In genomic region chr5:66413931-66414330, GRCh38 we compare ENCODE assay signal across 19 cellular contexts.
DNase-seq lines count a peak whose midpoint lies in the region; ATAC-seq and TF ChIP-seq lines count a peak whose summit lies in the region.
"Had no signal": no experiment of that assay in that cellular context is flagged by ENCODE, and none has a peak within 500 bp of the region (broad histone marks: within the 10 kb centered on the region; RNA-seq: fewer than 3 reads in every experiment).

No MANE protein-coding gene starts in this region.

- intact Hi-C loops in Right ventricle myocardium inferior (cut with DNase I): no loop called here
- intact Hi-C loops in cardiac septum (cut with DNase I): no loop called here
- intact Hi-C loops in left cardiac atrium (cut with DNase I): no loop called here
- intact Hi-C loops in thyroid gland (cut with DNase I): no loop called here
- intact Hi-C loops in prostate gland (cut with DNase I): no loop called here

- H3K4me1 ChIP-seq in right atrium auricular region (peaks cover 0 to 39% of the 10 kb centered on the region in 2 donors), thyroid gland (peaks cover 3 to 5% of the 10 kb centered on the region in 2 donors), prostate gland (replicated peaks) (no peaks in the 10 kb centered on the region)
- H3K4me1 ChIP-seq: HAP-1 had no signal

- TF ChIP-seq POLR2A in thyroid gland (IDR thresholded peaks at IDR 0.05): no peak
- TF ChIP-seq POLR2A in prostate gland (IDR thresholded peaks at IDR 0.05): no peak

- H3K9me3 ChIP-seq in right atrium auricular region (peaks cover 0 to 5% of the 10 kb centered on the region in 2 donors), thyroid gland (no peaks in the 10 kb centered on the region), prostate gland (no peaks in the 10 kb centered on the region)
- H3K9me3 ChIP-seq: HAP-1 had no signal

- ATAC-seq in Right ventricle myocardium inferior (peak; percentile 56), left cardiac atrium (peak; percentile 40 to 76), HG03571 (IDR thresholded peaks at IDR 0.05; ENCODE audit: unreplicated experiment) (no peak)
- ATAC-seq: GM12878 had no signal

- WGBS in thyroid gland, 2 donors: 27 to 35% methylated on average over 1 of the region's 1 CpG
- WGBS in prostate gland: 79% methylated on average over 1 of the region's 1 CpG

- no peaks in the 10 kb centered on the region for H3K36me3 ChIP-seq in right atrium auricular region
- H3K36me3 ChIP-seq in thyroid gland: no peaks in the 10 kb centered on the region
- no peaks in the 10 kb centered on the region for H3K36me3 ChIP-seq in prostate gland
- H3K36me3 ChIP-seq: HAP-1 had no signal

- H3K4me3 ChIP-seq in right atrium auricular region: no peak overlapping the region
- H3K4me3 ChIP-seq in thyroid gland (replicated peaks in 1 of 3): no peak overlapping the region
- H3K4me3 ChIP-seq in prostate gland: no peak overlapping the region
- H3K4me3 ChIP-seq: GM12878, HAP-1 had no signal

- no peak for DNase-seq in Right ventricle myocardium inferior (ENCODE audit: missing footprints)
- DNase-seq in cardiac septum (ENCODE audit: low spot score): no peak
- no peak for DNase-seq in left cardiac atrium
- no peak for DNase-seq in right atrium auricular region (ENCODE audit: low spot score)
- peak; percentile 42 to 72 for DNase-seq in thyroid gland
- DNase-seq in UCSD-AML1 (lab: John Stamatoyannopoulos, UW; ENCODE audit: unreplicated experiment): no peak
- no peak for DNase-seq in prostate gland (ENCODE audit: low spot score)
- DNase-seq: C1 segment of cervical spinal cord; Calu3; CD4-positive, alpha-beta memory T cell; COR-L47; DMS79; EL; GDM1; GOT3; HFFc6 had no signal

- H3K27me3 ChIP-seq in right atrium auricular region (no peaks in the 10 kb centered on the region), thyroid gland (no peaks in the 10 kb centered on the region), prostate gland (replicated peaks; ENCODE audit: insufficient read depth) (no peaks in the 10 kb centered on the region)

- H3K27ac ChIP-seq in right atrium auricular region (peak overlapping the region; percentile 22 to 46), thyroid gland (no peak overlapping the region), prostate gland (no peak overlapping the region)

- TF ChIP-seq CTCF in right atrium auricular region (IDR thresholded peaks at IDR 0.05) (no peak), thyroid gland (IDR thresholded peaks at IDR 0.05) (no peak), prostate gland (IDR thresholded peaks at IDR 0.05) (no peak)

Comparison
In these comparisons a context has a peak if more than half of its experiments do, and no peak if none do; other contexts are left out.
1. DNase-seq: peak in thyroid gland (2 of 2); none in Right ventricle myocardium inferior (single experiment), cardiac septum (single experiment), left cardiac atrium (single experiment), right atrium auricular region (single experiment), UCSD-AML1 (single experiment) and prostate gland (single experiment).
2. H3K27ac ChIP-seq: peak in right atrium auricular region (2 of 2); none in thyroid gland (0 of 3) and prostate gland (0 of 2).